Comparison of ENCODE assay signal across 2 cellular contexts in genomic region chr3:179268400-179269051, GRCh38.
A peak's percentile ranks its signal among the peaks of the same experiment; 100 is the strongest.
TF ChIP-seq lines count a peak whose summit lies in the region.

No MANE protein-coding gene starts in this region.

TF ChIP-seq in SK-N-SH, 30 proteins besides CTCF, POLR2A, EP300 and RAD21:
- TF ChIP-seq TEAD4 (IDR thresholded peaks at IDR 0.05; ENCODE audit: borderline replicate concordance, insufficient read depth), result no peak
- 0 out of 2 replicates have a peak, but pooled peaks have one; percentile 17 for TF ChIP-seq GABPA (IDR thresholded peaks at IDR 0.05; ENCODE audit: low read depth)
- TF ChIP-seq, protein P1, sequence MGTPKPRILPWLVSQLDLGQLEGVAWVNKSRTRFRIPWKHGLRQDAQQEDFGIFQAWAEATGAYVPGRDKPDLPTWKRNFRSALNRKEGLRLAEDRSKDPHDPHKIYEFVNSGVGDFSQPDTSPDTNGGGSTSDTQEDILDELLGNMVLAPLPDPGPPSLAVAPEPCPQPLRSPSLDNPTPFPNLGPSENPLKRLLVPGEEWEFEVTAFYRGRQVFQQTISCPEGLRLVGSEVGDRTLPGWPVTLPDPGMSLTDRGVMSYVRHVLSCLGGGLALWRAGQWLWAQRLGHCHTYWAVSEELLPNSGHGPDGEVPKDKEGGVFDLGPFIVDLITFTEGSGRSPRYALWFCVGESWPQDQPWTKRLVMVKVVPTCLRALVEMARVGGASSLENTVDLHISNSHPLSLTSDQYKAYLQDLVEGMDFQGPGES (IDR thresholded peaks at IDR 0.05; ENCODE audit: low read depth, low read length), result no peak
- TF ChIP-seq, protein P2, sequence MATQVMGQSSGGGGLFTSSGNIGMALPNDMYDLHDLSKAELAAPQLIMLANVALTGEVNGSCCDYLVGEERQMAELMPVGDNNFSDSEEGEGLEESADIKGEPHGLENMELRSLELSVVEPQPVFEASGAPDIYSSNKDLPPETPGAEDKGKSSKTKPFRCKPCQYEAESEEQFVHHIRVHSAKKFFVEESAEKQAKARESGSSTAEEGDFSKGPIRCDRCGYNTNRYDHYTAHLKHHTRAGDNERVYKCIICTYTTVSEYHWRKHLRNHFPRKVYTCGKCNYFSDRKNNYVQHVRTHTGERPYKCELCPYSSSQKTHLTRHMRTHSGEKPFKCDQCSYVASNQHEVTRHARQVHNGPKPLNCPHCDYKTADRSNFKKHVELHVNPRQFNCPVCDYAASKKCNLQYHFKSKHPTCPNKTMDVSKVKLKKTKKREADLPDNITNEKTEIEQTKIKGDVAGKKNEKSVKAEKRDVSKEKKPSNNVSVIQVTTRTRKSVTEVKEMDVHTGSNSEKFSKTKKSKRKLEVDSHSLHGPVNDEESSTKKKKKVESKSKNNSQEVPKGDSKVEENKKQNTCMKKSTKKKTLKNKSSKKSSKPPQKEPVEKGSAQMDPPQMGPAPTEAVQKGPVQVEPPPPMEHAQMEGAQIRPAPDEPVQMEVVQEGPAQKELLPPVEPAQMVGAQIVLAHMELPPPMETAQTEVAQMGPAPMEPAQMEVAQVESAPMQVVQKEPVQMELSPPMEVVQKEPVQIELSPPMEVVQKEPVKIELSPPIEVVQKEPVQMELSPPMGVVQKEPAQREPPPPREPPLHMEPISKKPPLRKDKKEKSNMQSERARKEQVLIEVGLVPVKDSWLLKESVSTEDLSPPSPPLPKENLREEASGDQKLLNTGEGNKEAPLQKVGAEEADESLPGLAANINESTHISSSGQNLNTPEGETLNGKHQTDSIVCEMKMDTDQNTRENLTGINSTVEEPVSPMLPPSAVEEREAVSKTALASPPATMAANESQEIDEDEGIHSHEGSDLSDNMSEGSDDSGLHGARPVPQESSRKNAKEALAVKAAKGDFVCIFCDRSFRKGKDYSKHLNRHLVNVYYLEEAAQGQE (IDR thresholded peaks at IDR 0.05; ENCODE audit: low read depth, low read length), result no peak

TF ChIP-seq in SK-N-SH treated with all-trans-retinoic acid at 6 μM for 48 hours, 23 proteins besides CTCF, POLR2A, EP300 and RAD21:
- TF ChIP-seq GLIS3 (CRISPR knock-in tag; IDR thresholded peaks at IDR 0.05) (no peak), CREB5 (CRISPR knock-in tag; IDR thresholded peaks at IDR 0.05; ENCODE audit: low read depth) (no peak), RARB (CRISPR knock-in tag; IDR thresholded peaks at IDR 0.05) (no peak), ESRRG (CRISPR knock-in tag; IDR thresholded peaks at IDR 0.05) (no peak), SNAI2 (CRISPR knock-in tag; IDR thresholded peaks at IDR 0.05) (no peak), CSRNP3 (CRISPR knock-in tag; IDR thresholded peaks at IDR 0.05) (no peak), ISL1 (CRISPR knock-in tag; IDR thresholded peaks at IDR 0.05) (no peak), CSDC2 (CRISPR knock-in tag; IDR thresholded peaks at IDR 0.05) (no peak), BACH2 (CRISPR knock-in tag; IDR thresholded peaks at IDR 0.05; ENCODE audit: borderline replicate concordance) (no peak), ZNF70 (CRISPR knock-in tag; IDR thresholded peaks at IDR 0.05) (no peak), TOX (CRISPR knock-in tag; IDR thresholded peaks at IDR 0.05; ENCODE audit: borderline replicate concordance) (no peak), ZC3H10 (CRISPR knock-in tag; IDR thresholded peaks at IDR 0.05) (no peak), ZFP3 (CRISPR knock-in tag; IDR thresholded peaks at IDR 0.05) (no peak)
- TF ChIP-seq, protein P3, sequence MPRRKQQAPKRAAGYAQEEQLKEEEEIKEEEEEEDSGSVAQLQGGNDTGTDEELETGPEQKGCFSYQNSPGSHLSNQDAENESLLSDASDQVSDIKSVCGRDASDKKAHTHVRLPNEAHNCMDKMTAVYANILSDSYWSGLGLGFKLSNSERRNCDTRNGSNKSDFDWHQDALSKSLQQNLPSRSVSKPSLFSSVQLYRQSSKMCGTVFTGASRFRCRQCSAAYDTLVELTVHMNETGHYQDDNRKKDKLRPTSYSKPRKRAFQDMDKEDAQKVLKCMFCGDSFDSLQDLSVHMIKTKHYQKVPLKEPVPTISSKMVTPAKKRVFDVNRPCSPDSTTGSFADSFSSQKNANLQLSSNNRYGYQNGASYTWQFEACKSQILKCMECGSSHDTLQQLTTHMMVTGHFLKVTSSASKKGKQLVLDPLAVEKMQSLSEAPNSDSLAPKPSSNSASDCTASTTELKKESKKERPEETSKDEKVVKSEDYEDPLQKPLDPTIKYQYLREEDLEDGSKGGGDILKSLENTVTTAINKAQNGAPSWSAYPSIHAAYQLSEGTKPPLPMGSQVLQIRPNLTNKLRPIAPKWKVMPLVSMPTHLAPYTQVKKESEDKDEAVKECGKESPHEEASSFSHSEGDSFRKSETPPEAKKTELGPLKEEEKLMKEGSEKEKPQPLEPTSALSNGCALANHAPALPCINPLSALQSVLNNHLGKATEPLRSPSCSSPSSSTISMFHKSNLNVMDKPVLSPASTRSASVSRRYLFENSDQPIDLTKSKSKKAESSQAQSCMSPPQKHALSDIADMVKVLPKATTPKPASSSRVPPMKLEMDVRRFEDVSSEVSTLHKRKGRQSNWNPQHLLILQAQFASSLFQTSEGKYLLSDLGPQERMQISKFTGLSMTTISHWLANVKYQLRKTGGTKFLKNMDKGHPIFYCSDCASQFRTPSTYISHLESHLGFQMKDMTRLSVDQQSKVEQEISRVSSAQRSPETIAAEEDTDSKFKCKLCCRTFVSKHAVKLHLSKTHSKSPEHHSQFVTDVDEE (CRISPR knock-in tag; IDR thresholded peaks at IDR 0.05), result no peak
